Comparison of ENCODE assay signal across 9 cellular contexts in the genomic region with DNA sequence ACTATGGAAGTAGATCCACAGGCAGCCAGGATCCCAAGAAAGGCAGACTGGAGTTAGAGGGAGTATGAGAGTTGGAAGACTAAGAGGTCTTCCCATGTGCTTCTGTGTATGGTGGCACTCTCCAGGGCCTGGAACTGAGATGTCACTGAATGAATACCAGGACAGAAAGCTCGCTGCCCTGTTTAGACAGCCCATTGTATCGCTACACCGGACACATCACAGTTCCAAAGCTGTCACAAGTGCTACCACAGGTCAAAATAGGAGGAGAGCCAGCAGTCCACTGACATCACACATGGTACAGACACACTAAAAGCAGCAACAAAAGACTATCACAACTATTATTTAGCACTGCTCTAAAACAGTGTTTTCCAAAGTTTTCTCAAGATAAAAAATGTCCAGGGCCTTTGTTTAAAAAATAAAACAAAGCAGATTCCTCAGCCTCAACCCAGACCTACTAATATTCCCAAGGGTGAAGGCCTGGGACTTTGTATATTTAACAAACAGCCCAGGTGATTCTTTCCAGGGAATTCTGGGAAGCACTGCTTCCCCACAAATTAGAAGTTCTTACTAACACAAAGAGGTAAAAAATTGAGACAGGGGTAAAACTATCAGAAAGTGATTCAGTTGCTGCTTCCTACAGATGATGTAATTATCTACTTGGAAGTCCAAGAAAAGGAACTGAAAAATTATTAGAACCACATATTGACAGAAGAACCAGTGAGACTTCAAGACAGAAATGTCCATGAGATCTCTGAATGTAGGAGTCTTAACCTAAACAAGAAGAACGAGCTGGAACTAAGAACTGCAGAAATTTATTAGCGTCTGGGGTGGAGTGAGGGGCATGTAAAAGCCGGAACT.
DNase-seq lines count a peak whose midpoint lies in the region; ATAC-seq and TF ChIP-seq lines count a peak whose summit lies in the region.
"Had no signal": no experiment of that assay in that cellular context is flagged by ENCODE, and none has a peak within 500 bp of the region (broad histone marks: within the 10 kb centered on the region; RNA-seq: fewer than 3 reads in every experiment).

No MANE protein-coding gene starts in this region.

- no peak for TF ChIP-seq POLR2A in GM18505 (IDR thresholded peaks at IDR 0.05; ENCODE audit: borderline replicate concordance, extremely low read depth, insufficient read depth, insufficient read length)

- H3K4me1 Mint-ChIP-seq in dendritic cell treated with granulocyte-macrophage colony-stimulating factor and Interleukin-4, amounts not matched to agents 40 ng/mL and 50 ng/mL, for 4 days (ENCODE audit: low read depth): peaks cover 63% of the 10 kb centered on the region

- no peaks in the 10 kb centered on the region for H3K36me3 Mint-ChIP-seq in dendritic cell treated with granulocyte-macrophage colony-stimulating factor and Interleukin-4, amounts not matched to agents 40 ng/mL and 50 ng/mL, for 4 days (ENCODE audit: low read depth)

- no peaks in the 10 kb centered on the region for H3K27me3 Mint-ChIP-seq in dendritic cell treated with granulocyte-macrophage colony-stimulating factor and Interleukin-4, amounts not matched to agents 40 ng/mL and 50 ng/mL, for 4 days

- intact Hi-C loops in dendritic cell treated with granulocyte-macrophage colony-stimulating factor and Interleukin-4, amounts not matched to agents 40 ng/mL and 50 ng/mL, for 4 days (cut with micrococcal nuclease): loop anchor here (1.0 kb wide), 1 partner anchor 195 kb away; no protein-coding TSS in a partner anchor

- TF ChIP-seq CTCF in omental fat pad (IDR thresholded peaks at IDR 0.05): no peak

- peak overlapping the region; percentile 96 for H3K27ac Mint-ChIP-seq in dendritic cell treated with granulocyte-macrophage colony-stimulating factor and Interleukin-4, amounts not matched to agents 40 ng/mL and 50 ng/mL, for 4 days

- peak; percentile 20 for ATAC-seq in GM18870 (IDR thresholded peaks at IDR 0.05; ENCODE audit: unreplicated experiment)
- no peak for ATAC-seq in GM18505 (IDR thresholded peaks at IDR 0.05; ENCODE audit: unreplicated experiment)
- no peak for ATAC-seq in omental fat pad (ENCODE audit: low FRiP score)

- H3K9me3 Mint-ChIP-seq in dendritic cell treated with granulocyte-macrophage colony-stimulating factor and Interleukin-4, amounts not matched to agents 40 ng/mL and 50 ng/mL, for 4 days: no peaks in the 10 kb centered on the region

- peak; percentile 29 for DNase-seq in CMK (ENCODE audit: low read depth)
- DNase-seq in HT1080 (ENCODE audit: low read depth): peak; percentile 23
- no peak for DNase-seq in NCI-H524 treated with DMSO at 0.1 percent for 48 hours (lab: John Stamatoyannopoulos, UW)
- no peak for DNase-seq in NCI-H2107 treated with DMSO at 0.1 percent for 48 hours (lab: John Stamatoyannopoulos, UW; ENCODE audit: unreplicated experiment)
- no peak for DNase-seq in omental fat pad (ENCODE audit: low spot score)
- DNase-seq: NCI-H1092 had no signal

- peak overlapping the region; percentile 68 for H3K4me3 Mint-ChIP-seq in dendritic cell treated with granulocyte-macrophage colony-stimulating factor and Interleukin-4, amounts not matched to agents 40 ng/mL and 50 ng/mL, for 4 days

Comparison
In these comparisons a context has a peak if more than half of its experiments do, and no peak if none do; other contexts are left out.
1. DNase-seq: peak in CMK (single experiment) and HT1080 (single experiment); none in NCI-H524 treated with DMSO at 0.1 percent for 48 hours (single experiment), NCI-H2107 treated with DMSO at 0.1 percent for 48 hours (single experiment) and omental fat pad (single experiment).